In the genomic region with DNA sequence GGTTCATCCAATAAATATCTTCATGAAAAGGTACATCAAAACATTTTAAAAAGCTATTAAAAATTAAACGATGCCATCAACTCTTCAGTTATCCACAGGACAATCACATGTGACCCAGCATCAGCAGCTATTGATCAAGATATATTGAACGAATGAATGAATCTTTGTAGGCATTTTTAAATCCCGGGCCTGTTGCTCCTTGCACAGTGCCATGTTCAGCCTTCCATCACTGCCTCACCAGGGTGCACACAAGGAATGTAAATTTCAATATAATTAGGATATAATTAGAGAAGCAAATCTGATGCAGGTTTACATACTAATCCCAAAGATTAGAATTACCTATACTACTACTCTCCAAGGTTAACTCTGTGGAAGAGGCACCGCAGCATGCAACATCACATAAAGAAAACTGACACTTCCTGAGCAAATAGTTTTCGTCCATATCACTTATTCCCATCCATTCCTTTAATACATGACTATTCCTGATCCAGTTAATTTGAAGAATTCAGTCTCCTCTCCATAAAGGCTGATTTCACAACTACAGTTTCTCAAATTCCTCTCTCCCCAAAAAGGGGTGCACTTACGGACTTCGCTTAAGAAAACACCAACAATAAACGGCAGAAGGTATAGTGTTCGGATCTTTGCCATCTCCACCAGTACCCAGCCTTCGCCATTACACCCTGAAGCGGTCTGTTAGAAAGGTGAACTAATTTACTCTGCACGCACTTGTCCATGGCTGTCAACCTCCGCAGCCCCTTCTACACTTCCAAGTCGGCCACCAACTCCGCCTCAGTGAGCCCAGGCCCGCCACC, we compare ENCODE assay signal across 8 cellular contexts. TPM values are rescaled to one million over a fixed set of nuclear protein-coding genes. Genes with fewer than 3 reads are reported as not detected.
A peak's percentile ranks its signal among the peaks of the same experiment; 100 is the strongest.
DNase-seq lines count a peak whose midpoint lies in the region; ATAC-seq and TF ChIP-seq lines count a peak whose summit lies in the region.

No MANE protein-coding gene starts in this region.

- ATAC-seq in heart left ventricle (no peak), Right ventricle myocardium inferior (no peak), Panc1 (peak; percentile 20)
- ATAC-seq in naive thymus-derived CD8-positive, alpha-beta T cell = no peak

- H3K4me1 ChIP-seq in heart left ventricle (peaks cover 3 to 65% (median 39%) of the 10 kb centered on the region in 12 donors), Panc1 (ENCODE audit: control insufficient read depth, insufficient read depth, low read length) (peaks cover 12% of the 10 kb centered on the region; the same call in 1 of the 2 replicates)

- no TSS peak for BruUV-seq in Panc1 (replicated peaks; lab: Mats Ljungman, UMichigan)

- H3K4me1 Mint-ChIP-seq in naive thymus-derived CD8-positive, alpha-beta T cell = peaks cover 15 to 63% (median 54%) of the 10 kb centered on the region in 4 donors

- no peaks in the 10 kb centered on the region for H3K9me3 Mint-ChIP-seq in naive thymus-derived CD8-positive, alpha-beta T cell

- H3K27me3 ChIP-seq in heart left ventricle (no peaks in the 10 kb centered on the region), Panc1 (ENCODE audit: control insufficient read depth, insufficient read depth, low read length) (no peaks in the 10 kb centered on the region)

- no peak for TF ChIP-seq CTCF in heart left ventricle (IDR thresholded peaks at IDR 0.05)
- no peak for TF ChIP-seq CTCF in Panc1 (IDR thresholded peaks at IDR 0.05)

- POLR2A ChIA-PET in Panc1 (lab: Charles Lee) = no interaction called here
- POLR2A ChIA-PET in naive thymus-derived CD8-positive, alpha-beta T cell (lab: Charles Lee) = interaction anchor here (0.5 to 3.8 kb wide), 7 partner anchors 11 to 167 kb away, joined by 3 to 27 read pairs (median 5); a partner anchor contains a TSS

- TF ChIP-seq POLR2A in heart left ventricle (IDR thresholded peaks at IDR 0.05) = no peak

- CTCF ChIA-PET in Panc1 (lab: Charles Lee) = no interaction called here

- H3K27ac ChIP-seq in heart left ventricle = peak overlapping the region; percentile 91 to 98 (median 97)
- H3K27ac ChIP-seq in Panc1 (ENCODE audit: low read length) = peak overlapping the region; percentile 83

- in situ Hi-C loops in Panc1 (cut with HindIII; ENCODE audit: low pct_unique_long_range_greater_than_20kb, low sequenced_read_pairs) = no loop called here

- H3K9me3 ChIP-seq in heart left ventricle = no peaks in the 10 kb centered on the region
- H3K9me3 ChIP-seq in Panc1 (ENCODE audit: control insufficient read depth, insufficient read depth, low read depth, low read length) = no peaks in the 10 kb centered on the region

- WGBS in heart left ventricle, 4 donors = 5 to 6% (median 6%) methylated on average over 16 of the region's 16 CpGs

- H3K4me3 Mint-ChIP-seq in naive thymus-derived CD8-positive, alpha-beta T cell = peak overlapping the region; percentile 89 to 99 (median 96)

- DNase-seq in heart left ventricle (no peak), Right ventricle myocardium inferior (ENCODE audit: missing footprints) (no peak), Panc1 (ENCODE audit: low read depth, low spot score) (no peak), islet precursor cell (no peak), epidermal melanocyte (ENCODE audit: insufficient read length, low spot score) (no peak), H4 (ENCODE audit: low spot score) (no peak)
- DNase-seq in effector CD4-positive, alpha-beta T cell = peak; percentile 4
- peak in 1 of 10 donors; percentile 57 for DNase-seq in naive thymus-derived CD8-positive, alpha-beta T cell

- H3K36me3 ChIP-seq in heart left ventricle = no peaks in the 10 kb centered on the region
- H3K36me3 ChIP-seq in Panc1 (ENCODE audit: control insufficient read depth, insufficient read depth, low read length) = peaks cover 10% of the 10 kb centered on the region

- H3K36me3 Mint-ChIP-seq in naive thymus-derived CD8-positive, alpha-beta T cell = peaks cover 0 to 7% (median 0%) of the 10 kb centered on the region in 3 donors

- intact Hi-C loops in heart left ventricle (cut with DNase I) (loop anchor here in 1 of 10 donors (5.0 kb wide), 1 partner anchor 68 kb away; no protein-coding TSS in a partner anchor), Right ventricle myocardium inferior (cut with DNase I) (no loop called here), Panc1 (cut with micrococcal nuclease; ENCODE audit: unreplicated experiment) (loop anchor here (10.0 kb wide), 1 partner anchor 80 kb away; no protein-coding TSS in a partner anchor)

- H3K27ac Mint-ChIP-seq in naive thymus-derived CD8-positive, alpha-beta T cell = peak overlapping the region; percentile 76 to 97 (median 92)

- peak overlapping the region; percentile 75 to 99 (median 95) for H3K4me3 ChIP-seq in heart left ventricle
- H3K4me3 ChIP-seq in Panc1 (ENCODE audit: low read depth in 2 of 2, low read length in 2 of 2) = peak overlapping the region; percentile 74 to 76

- no peaks in the 10 kb centered on the region for H3K27me3 Mint-ChIP-seq in naive thymus-derived CD8-positive, alpha-beta T cell

RNA-seq across cellular contexts. Expression of a gene that starts 0.9 kb away (rescaled TPM):
- 10 to 100 TPM; 58.8 to 92.2 (median 75.3) TPM for total RNA-seq in heart left ventricle
- polyA plus RNA-seq in heart left ventricle = 10 to 100 TPM; 35.2 to 43.9 TPM
- 60.7 TPM for total RNA-seq in Right ventricle myocardium inferior
- 83.8 TPM for total RNA-seq in Panc1 (2021; ENCODE audit: unreplicated experiment)
- polyA plus RNA-seq in Panc1 (2012; ENCODE audit: insufficient read length) = 48.7 TPM
- 100 to 1,000 TPM; 149 to 163 TPM for total RNA-seq in naive thymus-derived CD8-positive, alpha-beta T cell
- polyA plus RNA-seq in naive thymus-derived CD8-positive, alpha-beta T cell = 100 to 1,000 TPM in 1 of 3 donors, 10 to 100 TPM in 2; 41.8 to 132 (median 73.7) TPM
- 30.2 and 35.7 TPM in 2 replicates for total RNA-seq in H4 (2014; rRNA removed; shearing (Covaris generic))

RNA-seq across cellular contexts. Expression of a gene that starts 2.6 kb away (rescaled TPM):
- total RNA-seq in heart left ventricle = 10 to 100 TPM in 5 of 9 donors, 1 to 10 TPM in 4; 4.5 to 20.2 (median 10.2) TPM
- polyA plus RNA-seq in heart left ventricle = 10 to 100 TPM in 1 of 2 donors, 1 to 10 TPM in 1; 7.6 to 13.3 TPM
- total RNA-seq in Right ventricle myocardium inferior = 5.4 TPM
- 14.8 TPM for total RNA-seq in Panc1 (2021; ENCODE audit: unreplicated experiment)
- polyA plus RNA-seq in Panc1 (2012; ENCODE audit: insufficient read length) = 8.3 TPM
- 10 to 100 TPM; 85.0 to 98.2 TPM for total RNA-seq in naive thymus-derived CD8-positive, alpha-beta T cell
- 10 to 100 TPM in 1 of 3 donors, 1 to 10 TPM in 2; 9.2 to 14.3 (median 9.2) TPM for polyA plus RNA-seq in naive thymus-derived CD8-positive, alpha-beta T cell
- 11.9 and 14.9 TPM in 2 replicates for total RNA-seq in H4 (2014; rRNA removed; shearing (Covaris generic))
